13 cellular contexts compared by ENCODE assay signal in genomic region chr10:12780634-12781601, GRCh38.
A peak's percentile ranks its signal among the peaks of the same experiment; 100 is the strongest.
DNase-seq lines count a peak whose midpoint lies in the region; ATAC-seq and TF ChIP-seq lines count a peak whose summit lies in the region.
"Had no signal": no experiment of that assay in that cellular context is flagged by ENCODE, and none has a peak within 500 bp of the region (broad histone marks: within the 10 kb centered on the region; RNA-seq: fewer than 3 reads in every experiment).

No MANE protein-coding gene starts in this region.

- H3K79me2 ChIP-seq in H9 (ENCODE audit: insufficient read depth, low read length): no peaks in the 10 kb centered on the region

- no peak overlapping the region for H2BK120ac ChIP-seq in H9 (ENCODE audit: low read depth, low read length, poor library complexity, severe bottlenecking)

- H3T11ph ChIP-seq in H9 (ENCODE audit: low read length): no peak overlapping the region

- H3K36me3 Mint-ChIP-seq in H9 (ENCODE audit: insufficient read depth in 1 of 3, low read depth in 3 of 3): no peaks in the 10 kb centered on the region
- no peaks in the 10 kb centered on the region for H3K36me3 Mint-ChIP-seq in T-helper 2 cell treated with Interferon-gamma antibody and Interleukin-4, amounts not matched to agents 5 μg/mL and 100 μg/mL, for 36 hours (ENCODE audit: low read depth)

- H3K27ac Mint-ChIP-seq in H9: peak overlapping the region in 1 of 3 experiments; percentile 72; a peak in 1 of 7 replicates
- no peak overlapping the region for H3K27ac Mint-ChIP-seq in T-helper 2 cell treated with Interferon-gamma antibody and Interleukin-4, amounts not matched to agents 5 μg/mL and 100 μg/mL, for 36 hours

- H3K23me2 ChIP-seq in H9 (ENCODE audit: insufficient read length, low read depth, low read length, poor library complexity, severe bottlenecking): no peaks in the 10 kb centered on the region

- no peak overlapping the region for H3K23ac ChIP-seq in H9 (ENCODE audit: insufficient read length, low read depth, low read length)

- H4K20me1 ChIP-seq in H9 (ENCODE audit: control insufficient read depth, insufficient read depth, insufficient read length): no peaks in the 10 kb centered on the region

- no peaks in the 10 kb centered on the region for H3K36me3 ChIP-seq in left ventricle myocardium inferior
- H3K36me3 ChIP-seq: neutrophil, thyroid gland had no signal

- H3K18ac ChIP-seq in H9 (ENCODE audit: insufficient read length, low read depth, low read length): no peak overlapping the region

- no peak overlapping the region for H2BK20ac ChIP-seq in H9 (ENCODE audit: low read depth, low read length, poor library complexity, severe bottlenecking)

- no peak overlapping the region for H3K4me2 ChIP-seq in H9 (ENCODE audit: insufficient read depth, insufficient read length, low read length)

- H3K56ac ChIP-seq in H9 (ENCODE audit: insufficient read length, low read depth, low read length): no peak overlapping the region

- peaks cover 6% of the 10 kb centered on the region; the same call in 1 of the 2 replicates for H3K27me3 Mint-ChIP-seq in H9 (ENCODE audit: low read depth)
- no peaks in the 10 kb centered on the region for H3K27me3 Mint-ChIP-seq in T-helper 2 cell treated with Interferon-gamma antibody and Interleukin-4, amounts not matched to agents 5 μg/mL and 100 μg/mL, for 36 hours (ENCODE audit: low read depth)
- H3K27me3 Mint-ChIP-seq: CD8-positive, alpha-beta memory T cell had no signal

- no peak overlapping the region for H2AFZ ChIP-seq in H9 (ENCODE audit: low read length)

- H3K4me1 ChIP-seq in H9 (ENCODE audit: insufficient read depth, low read length): no peaks in the 10 kb centered on the region
- no peaks in the 10 kb centered on the region for H3K4me1 ChIP-seq in left ventricle myocardium inferior
- H3K4me1 ChIP-seq: thyroid gland had no signal

- H3K4me3 Mint-ChIP-seq in H9: no peak overlapping the region
- no peak overlapping the region for H3K4me3 Mint-ChIP-seq in T-helper 2 cell treated with Interferon-gamma antibody and Interleukin-4, amounts not matched to agents 5 μg/mL and 100 μg/mL, for 36 hours
- H3K4me3 Mint-ChIP-seq: CD8-positive, alpha-beta memory T cell had no signal

- intact Hi-C loops in left ventricle myocardium inferior (cut with micrococcal nuclease): loop anchor here (10.0 kb wide), 1 partner anchor 114 kb away; no protein-coding TSS in a partner anchor

- H3K27me3 ChIP-seq in H9 (ENCODE audit: insufficient read depth, low read length): no peaks in the 10 kb centered on the region
- H3K27me3 ChIP-seq in left ventricle myocardium inferior (ENCODE audit: low read depth): no peaks in the 10 kb centered on the region
- H3K27me3 ChIP-seq: neutrophil, thyroid gland had no signal

- peaks cover 17 to 29% of the 10 kb centered on the region in 2 experiments for H3K4me1 Mint-ChIP-seq in H9
- peaks cover 5% of the 10 kb centered on the region for H3K4me1 Mint-ChIP-seq in T-helper 2 cell treated with Interferon-gamma antibody and Interleukin-4, amounts not matched to agents 5 μg/mL and 100 μg/mL, for 36 hours (ENCODE audit: low read depth)

- no peak for ATAC-seq in GM21786 (IDR thresholded peaks at IDR 0.05; ENCODE audit: unreplicated experiment)

- H3K9ac ChIP-seq in H9 (ENCODE audit: extremely low read depth, insufficient read length, low read length): no peak overlapping the region

- no peak for TF ChIP-seq CTCF in H9 (conservative IDR thresholded peaks at IDR 0.05)
- no peak for TF ChIP-seq CTCF in left ventricle myocardium inferior (IDR thresholded peaks at IDR 0.05; ENCODE audit: borderline replicate concordance)

- no CpG with 5 or more reads among the region's 22 CpGs for whole genome bisulfite sequencing in H9 (ENCODE audit: extremely low coverage, insufficient read length, low lambda C conversion rate)

- no peak overlapping the region for H2BK15ac ChIP-seq in H9 (ENCODE audit: low read depth, low read length)

- H3K9me3 ChIP-seq in H9 (ENCODE audit: control insufficient read depth, low read depth, low read length) (no peaks in the 10 kb centered on the region), left ventricle myocardium inferior (replicated peaks) (no peaks in the 10 kb centered on the region)
- H3K9me3 ChIP-seq: neutrophil, thyroid gland had no signal

- DNase-seq in H9 (no peak), left ventricle myocardium inferior (peak; percentile 29), cerebellar nuclear complex (lab: John Stamatoyannopoulos, UW) (no peak), RPMI8226 (no peak)
- peak; percentile 51 for DNase-seq in T-helper 2 cell treated with Interferon-gamma antibody and Interleukin-4, amounts not matched to agents 5 μg/mL and 100 μg/mL, for 36 hours (ENCODE audit: low spot score)
- DNase-seq in stimulated activated CD4-positive, alpha-beta T cell treated with anti-CD3 and anti-CD28 coated beads, Interleukin-2, amount 100 ng/mL, for 24 hours: peak; percentile 23 to 27
- DNase-seq: activated effector memory CD4-positive, alpha-beta T cell treated with Interleukin-2 at 50 U/mL for 16 hours; CD8-positive, alpha-beta memory T cell; central memory CD4-positive, alpha-beta T cell had no signal

- H3K27ac ChIP-seq in H9 (ENCODE audit: insufficient read length, low read depth, low read length) (no peak overlapping the region), left ventricle myocardium inferior (replicated peaks) (peak overlapping the region; percentile 37)
- H3K27ac ChIP-seq: HL-60, neutrophil, thyroid gland had no signal

- H2BK12ac ChIP-seq in H9 (ENCODE audit: insufficient read length, low read depth, low read length): no peak overlapping the region

- no peak overlapping the region for H4K8ac ChIP-seq in H9 (replicated peaks; ENCODE audit: insufficient read length, low read depth, low read length)

- no peak overlapping the region for H3K4ac ChIP-seq in H9 (ENCODE audit: low read depth, low read length)

- no peak overlapping the region for H3K4me3 ChIP-seq in left ventricle myocardium inferior
- H3K4me3 ChIP-seq: thyroid gland had no signal

- H2AK5ac ChIP-seq in H9 (ENCODE audit: insufficient read length, low read length): no peak overlapping the region

- H3K79me1 ChIP-seq in H9 (ENCODE audit: insufficient read depth, low read depth, low read length, poor library complexity, severe bottlenecking): no peaks in the 10 kb centered on the region

- H3K9me3 Mint-ChIP-seq in H9: no peaks in the 10 kb centered on the region; a peak in 1 of 5 replicates
- H3K9me3 Mint-ChIP-seq in T-helper 2 cell treated with Interferon-gamma antibody and Interleukin-4, amounts not matched to agents 5 μg/mL and 100 μg/mL, for 36 hours: no peaks in the 10 kb centered on the region
- H3K9me3 Mint-ChIP-seq: CD8-positive, alpha-beta memory T cell had no signal

- H4K91ac ChIP-seq in H9 (ENCODE audit: insufficient read length, low read depth, low read length): no peak overlapping the region

- peak overlapping the region; percentile 27; the same call in 1 of the 2 replicates for H3K14ac ChIP-seq in H9 (ENCODE audit: insufficient read depth, low read length)

- no peak overlapping the region for H4K5ac ChIP-seq in H9 (ENCODE audit: insufficient read length, low read depth, low read length)

- no peak overlapping the region for H2BK5ac ChIP-seq in H9 (ENCODE audit: insufficient read length, low read length)

Comparison
In these comparisons a context has a peak if more than half of its experiments do, and no peak if none do; other contexts are left out.
1. DNase-seq: peak in T-helper 2 cell treated with Interferon-gamma antibody and Interleukin-4, amounts not matched to agents 5 μg/mL and 100 μg/mL, for 36 hours (single experiment), left ventricle myocardium inferior (single experiment) and stimulated activated CD4-positive, alpha-beta T cell treated with anti-CD3 and anti-CD28 coated beads, Interleukin-2, amount 100 ng/mL, for 24 hours (2 of 2); none in H9 (single experiment), cerebellar nuclear complex (0 of 2) and RPMI8226 (single experiment).